9 cellular contexts compared by ENCODE assay signal in the genomic region with DNA sequence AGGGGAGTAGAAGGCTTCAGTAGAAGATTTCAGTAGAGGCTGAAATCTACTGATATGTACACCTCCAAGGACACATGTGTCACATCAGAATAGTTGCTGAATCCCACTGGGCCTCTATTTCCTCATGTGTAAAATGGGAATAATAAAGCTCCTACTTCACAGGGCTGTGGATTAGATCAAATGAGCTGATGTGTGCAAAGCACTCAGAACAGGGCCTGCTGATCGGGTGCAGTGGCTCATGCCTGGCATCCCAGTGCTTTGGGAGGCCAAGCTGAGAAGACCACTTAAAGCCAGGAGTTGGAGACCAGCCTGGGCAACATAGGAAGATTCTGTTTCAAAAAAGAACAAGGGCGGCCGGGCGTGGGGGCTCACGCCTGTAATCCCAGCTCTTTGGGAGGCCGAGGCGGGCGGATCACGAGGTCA. TPM values are rescaled to one million over a fixed set of nuclear protein-coding genes. Genes with fewer than 3 reads are reported as not detected.
DNase-seq lines count a peak whose midpoint lies in the region; ATAC-seq, FAIRE-seq and TF ChIP-seq lines count a peak whose summit lies in the region.
"Had no signal": no experiment of that assay in that cellular context is flagged by ENCODE, and none has a peak within 500 bp of the region (broad histone marks: within the 10 kb centered on the region; RNA-seq: fewer than 3 reads in every experiment).

No MANE protein-coding gene starts in this region.

- FAIRE-seq in RCC 7860 (lab: Jason Lieb, UNC) = no peak

- DNase-seq in activated CD4-positive, alpha-beta T cell treated with anti-CD3 and anti-CD28 coated beads, Interleukin-2, amount 10 ng/mL, durations not matched to agents 7 days and 5 days = no peak
- no peak for DNase-seq in activated CD4-positive, alpha-beta T cell treated with anti-CD3 and anti-CD28 coated beads for 48 hours
- DNase-seq in adrenal gland (no peak), memory B cell (ENCODE audit: low spot score in 2 of 2) (no peak), thoracic aorta (ENCODE audit: low spot score) (no peak), NCI-H1048 (lab: John Stamatoyannopoulos, UW) (no peak), SKM-1 treated with dmso at 0.1 percent for 144 hours (lab: John Stamatoyannopoulos, UW; ENCODE audit: unreplicated experiment) (no peak), RCC 7860 (ENCODE audit: low spot score) (no peak)
- DNase-seq: WERI-Rb-1 had no signal

- WGBS in adrenal gland, 4 donors = 93 to 97% (median 94%) methylated on average over 9 of the region's 9 CpGs

- H3K4me3 Mint-ChIP-seq in activated CD4-positive, alpha-beta T cell treated with anti-CD3 and anti-CD28 coated beads, Interleukin-2, amount 10 ng/mL, durations not matched to agents 7 days and 5 days = peak overlapping the region; percentile 76
- H3K4me3 Mint-ChIP-seq in memory B cell = no peak overlapping the region

- no peak overlapping the region for H3K4me3 ChIP-seq in adrenal gland
- H3K4me3 ChIP-seq in thoracic aorta = no peak overlapping the region

- H3K36me3 ChIP-seq in adrenal gland (replicated peaks in 1 of 2) (no peaks in the 10 kb centered on the region), thoracic aorta (no peaks in the 10 kb centered on the region)
- H3K36me3 ChIP-seq: WERI-Rb-1 had no signal

- H3K27ac Mint-ChIP-seq in activated CD4-positive, alpha-beta T cell treated with anti-CD3 and anti-CD28 coated beads, Interleukin-2, amount 10 ng/mL, durations not matched to agents 7 days and 5 days = peak overlapping the region; percentile 97
- H3K27ac Mint-ChIP-seq in memory B cell = peak overlapping the region; percentile 63

- H3K27me3 Mint-ChIP-seq in activated CD4-positive, alpha-beta T cell treated with anti-CD3 and anti-CD28 coated beads, Interleukin-2, amount 10 ng/mL, durations not matched to agents 7 days and 5 days = no peaks in the 10 kb centered on the region
- H3K27me3 Mint-ChIP-seq in memory B cell = peaks cover 4% of the 10 kb centered on the region

- H3K9me3 Mint-ChIP-seq in activated CD4-positive, alpha-beta T cell treated with anti-CD3 and anti-CD28 coated beads, Interleukin-2, amount 10 ng/mL, durations not matched to agents 7 days and 5 days = no peaks in the 10 kb centered on the region
- H3K9me3 Mint-ChIP-seq in memory B cell = no peaks in the 10 kb centered on the region

- ATAC-seq in memory B cell (ENCODE audit: low read depth) (no peak), thoracic aorta (ENCODE audit: insufficient number of reproducible peaks, low FRiP score, low read depth) (no peak)

- CTCF ChIA-PET in activated CD4-positive, alpha-beta T cell treated with anti-CD3 and anti-CD28 coated beads, Interleukin-2, amount 10 ng/mL, durations not matched to agents 7 days and 5 days (lab: Charles Lee) = interaction anchor here (0.6 to 11.7 kb wide), 6 partner anchors 8 to 1275 kb away, joined by 3 to 94 read pairs (median 10); a partner anchor contains a TSS

- H3K27ac ChIP-seq in adrenal gland (peak overlapping the region; percentile 82 to 97 (median 93)), thoracic aorta (peak overlapping the region; percentile 84 to 94)
- H3K27ac ChIP-seq: WERI-Rb-1 had no signal

- H3K9me3 ChIP-seq in adrenal gland (replicated peaks in 1 of 3) (no peaks in the 10 kb centered on the region), thoracic aorta (no peaks in the 10 kb centered on the region)

- peaks cover 29 to 49% of the 10 kb centered on the region in 2 donors for H3K4me1 ChIP-seq in adrenal gland (replicated peaks in 1 of 2)
- H3K4me1 ChIP-seq in thoracic aorta (ENCODE audit: control insufficient read depth in 1 of 2, low read depth in 2 of 2) = peaks cover 19 to 57% of the 10 kb centered on the region in 2 donors

- peaks cover 81% of the 10 kb centered on the region for H3K4me1 Mint-ChIP-seq in activated CD4-positive, alpha-beta T cell treated with anti-CD3 and anti-CD28 coated beads, Interleukin-2, amount 10 ng/mL, durations not matched to agents 7 days and 5 days
- H3K4me1 Mint-ChIP-seq in memory B cell = peaks cover 14% of the 10 kb centered on the region

- peaks cover 20% of the 10 kb centered on the region for H3K36me3 Mint-ChIP-seq in activated CD4-positive, alpha-beta T cell treated with anti-CD3 and anti-CD28 coated beads, Interleukin-2, amount 10 ng/mL, durations not matched to agents 7 days and 5 days (ENCODE audit: low read depth)
- H3K36me3 Mint-ChIP-seq in memory B cell = no peaks in the 10 kb centered on the region

- TF ChIP-seq CTCF in adrenal gland (IDR thresholded peaks at IDR 0.05) (no peak), thoracic aorta (IDR thresholded peaks at IDR 0.05) (no peak)

- intact Hi-C loops in adrenal gland (cut with DNase I) = no loop called here

- POLR2A ChIA-PET in activated CD4-positive, alpha-beta T cell treated with anti-CD3 and anti-CD28 coated beads, Interleukin-2, amount 10 ng/mL, durations not matched to agents 7 days and 5 days (lab: Charles Lee) = no interaction called here

- no peak for TF ChIP-seq POLR2A in adrenal gland (IDR thresholded peaks at IDR 0.05)

- H3K27me3 ChIP-seq in adrenal gland (no peaks in the 10 kb centered on the region), thoracic aorta (replicated peaks; ENCODE audit: insufficient read depth) (no peaks in the 10 kb centered on the region)

RNA-seq across cellular contexts. Expression of a gene that starts 8.1 kb away (rescaled TPM):
- total RNA-seq in activated CD4-positive, alpha-beta T cell treated with anti-CD3 and anti-CD28 coated beads, Interleukin-2, amount 10 ng/mL, durations not matched to agents 7 days and 5 days = 10 to 100 TPM; 16.6 to 18.2 TPM
- total RNA-seq in adrenal gland (10 to 100 TPM; 21.2 to 50.3 (median 27.3) TPM), thoracic aorta (10 to 100 TPM; 12.3 to 18.0 TPM)
- 10 to 100 TPM in 2 of 3 donors, 1 to 10 TPM in 1; 9.6 to 10.5 (median 10.2) TPM for polyA plus RNA-seq in adrenal gland

RNA-seq across cellular contexts. Expression of a gene that starts 16.2 kb away (rescaled TPM):
- 100 to 1,000 TPM; 403 to 429 TPM for total RNA-seq in activated CD4-positive, alpha-beta T cell treated with anti-CD3 and anti-CD28 coated beads, Interleukin-2, amount 10 ng/mL, durations not matched to agents 7 days and 5 days
- 10 to 100 TPM in 7 of 8 donors, 1 to 10 TPM in 1; 9.9 to 24.4 (median 14.7) TPM for total RNA-seq in adrenal gland
- polyA plus RNA-seq in adrenal gland = 10 to 100 TPM in 2 of 3 donors, 1 to 10 TPM in 1; 5.5 to 61.7 (median 35.8) TPM
- total RNA-seq in thoracic aorta = 10 to 100 TPM; 28.4 to 41.8 TPM

RNA-seq across cellular contexts. Expression of a gene that starts 25.7 kb away (rescaled TPM):
- 10 to 100 TPM; 77.8 to 85.6 TPM for total RNA-seq in activated CD4-positive, alpha-beta T cell treated with anti-CD3 and anti-CD28 coated beads, Interleukin-2, amount 10 ng/mL, durations not matched to agents 7 days and 5 days
- total RNA-seq in adrenal gland (100 to 1,000 TPM in 4 of 8 donors, 10 to 100 TPM in 4; 54.4 to 112 (median 102) TPM), thoracic aorta (100 to 1,000 TPM in 1 of 2 donors, 10 to 100 TPM in 1; 97.2 to 114 TPM)
- 10 to 100 TPM; 25.8 to 54.8 (median 41.8) TPM for polyA plus RNA-seq in adrenal gland

RNA-seq across cellular contexts. Expression of a gene that starts 31.0 kb away (rescaled TPM):
- total RNA-seq in activated CD4-positive, alpha-beta T cell treated with anti-CD3 and anti-CD28 coated beads, Interleukin-2, amount 10 ng/mL, durations not matched to agents 7 days and 5 days = under 1 TPM; 0.17 to 0.21 TPM
- 1 to 10 TPM in 1 of 8 donors, under 1 TPM in 6, not detected in 1; 0.14 to 1.4 (median 0.26) TPM for total RNA-seq in adrenal gland
- under 1 TPM in 2 of 3 donors, not detected in 1; 0.40 to 0.81 TPM for polyA plus RNA-seq in adrenal gland
- under 1 TPM in 1 of 2 donors, not detected in 1; 0.27 TPM for total RNA-seq in thoracic aorta

RNA-seq across cellular contexts. Expression of a gene that starts 34.4 kb away (rescaled TPM):
- 10 to 100 TPM; 34.8 to 36.4 TPM for total RNA-seq in activated CD4-positive, alpha-beta T cell treated with anti-CD3 and anti-CD28 coated beads, Interleukin-2, amount 10 ng/mL, durations not matched to agents 7 days and 5 days
- total RNA-seq in adrenal gland (10 to 100 TPM; 28.1 to 46.7 (median 38.9) TPM), thoracic aorta (10 to 100 TPM; 35.2 to 42.1 TPM)
- 10 to 100 TPM in 2 of 3 donors, 1 to 10 TPM in 1; 10.0 to 28.4 (median 20.6) TPM for polyA plus RNA-seq in adrenal gland

Comparison
In these comparisons a context has a peak if more than half of its experiments do, and no peak if none do; other contexts are left out.
1. RNA of a gene that starts 16.2 kb away (total RNA-seq): 403 to 429 TPM in activated CD4-positive, alpha-beta T cell treated with anti-CD3 and anti-CD28 coated beads, Interleukin-2, amount 10 ng/mL, durations not matched to agents 7 days and 5 days; 28.4 to 41.8 TPM in thoracic aorta and 9.9 to 24.4 TPM in adrenal gland; every median in the first group is over 4 times any median in the second.